ENCODE assay signal across 8 cellular contexts in genomic region chr3:52339612-52340011, GRCh38. TPM values are rescaled to one million over a fixed set of nuclear protein-coding genes. Genes with fewer than 3 reads are reported as not detected.
DNase-seq lines count a peak whose midpoint lies in the region.

No MANE protein-coding gene starts in this region.

- H3K27ac Mint-ChIP-seq in immature natural killer cell: peak overlapping the region in 4 of 6 donors; percentile 43 to 72 (median 56)

- peaks cover 2 to 9% (median 5%) of the 10 kb centered on the region in 3 donors for H3K27me3 Mint-ChIP-seq in immature natural killer cell (ENCODE audit: low read depth in 3 of 3)

- no peak overlapping the region for H3K4me3 Mint-ChIP-seq in immature natural killer cell

- peaks cover 0 to 7% of the 10 kb centered on the region in 2 donors for H3K4me1 Mint-ChIP-seq in immature natural killer cell

- DNase-seq in activated T-cell treated with anti-CD3 and anti-CD28 coated beads for 1 hour (ENCODE audit: low read depth) (peak; percentile 9), NCI-H1436 treated with DMSO at 0.1 percent for 48 hours (lab: John Stamatoyannopoulos, UW) (peak; percentile 5), SKM-1 (lab: John Stamatoyannopoulos, UW; ENCODE audit: unreplicated experiment) (peak; percentile 62), brain pericyte (ENCODE audit: low read depth, low spot score) (peak; percentile 32), immature natural killer cell (peak; percentile 68 to 79 (median 74))
- no peak for DNase-seq in activated T-cell treated with anti-CD3 and anti-CD28 coated beads, Interleukin-2, amount 50 U/mL, for 1 hour
- DNase-seq in stimulated activated CD4-positive, alpha-beta T cell treated with anti-CD3 and anti-CD28 coated beads, Interleukin-2, amount 100 ng/mL, for 48 hours: peak; percentile 32 to 36
- no peak for DNase-seq in activated effector memory CD4-positive, alpha-beta T cell treated with anti-CD3 and anti-CD28 coated beads, Interleukin-2, amount 50 U/mL, for 16 hours

- H3K9me3 Mint-ChIP-seq in immature natural killer cell: no peaks in the 10 kb centered on the region

- H3K36me3 Mint-ChIP-seq in immature natural killer cell: peaks cover 12 to 29% (median 23%) of the 10 kb centered on the region in 3 donors

RNA-seq across cellular contexts. Expression of gene DNAH1, which starts 23.5 kb away (rescaled TPM):
- 1 to 10 TPM in 1 of 3 donors, under 1 TPM in 2; 0.31 to 1.8 (median 0.73) TPM for polyA plus RNA-seq in immature natural killer cell

RNA-seq across cellular contexts. Expression of gene GLYCTK, which starts 52.0 kb away (rescaled TPM):
- 10 to 100 TPM in 2 of 3 donors, 1 to 10 TPM in 1; 8.2 to 14.5 (median 12.1) TPM for polyA plus RNA-seq in immature natural killer cell

Comparison
In these comparisons a context has a peak if more than half of its experiments do, and no peak if none do; other contexts are left out.
1. DNase-seq: peak in activated T-cell treated with anti-CD3 and anti-CD28 coated beads for 1 hour (single experiment), NCI-H1436 treated with DMSO at 0.1 percent for 48 hours (single experiment), SKM-1 (single experiment), brain pericyte (single experiment), immature natural killer cell (3 of 3) and stimulated activated CD4-positive, alpha-beta T cell treated with anti-CD3 and anti-CD28 coated beads, Interleukin-2, amount 100 ng/mL, for 48 hours (2 of 2); none in activated T-cell treated with anti-CD3 and anti-CD28 coated beads, Interleukin-2, amount 50 U/mL, for 1 hour (single experiment) and activated effector memory CD4-positive, alpha-beta T cell treated with anti-CD3 and anti-CD28 coated beads, Interleukin-2, amount 50 U/mL, for 16 hours (single experiment).